ENCODE assay signal across 8 cellular contexts in the genomic region with DNA sequence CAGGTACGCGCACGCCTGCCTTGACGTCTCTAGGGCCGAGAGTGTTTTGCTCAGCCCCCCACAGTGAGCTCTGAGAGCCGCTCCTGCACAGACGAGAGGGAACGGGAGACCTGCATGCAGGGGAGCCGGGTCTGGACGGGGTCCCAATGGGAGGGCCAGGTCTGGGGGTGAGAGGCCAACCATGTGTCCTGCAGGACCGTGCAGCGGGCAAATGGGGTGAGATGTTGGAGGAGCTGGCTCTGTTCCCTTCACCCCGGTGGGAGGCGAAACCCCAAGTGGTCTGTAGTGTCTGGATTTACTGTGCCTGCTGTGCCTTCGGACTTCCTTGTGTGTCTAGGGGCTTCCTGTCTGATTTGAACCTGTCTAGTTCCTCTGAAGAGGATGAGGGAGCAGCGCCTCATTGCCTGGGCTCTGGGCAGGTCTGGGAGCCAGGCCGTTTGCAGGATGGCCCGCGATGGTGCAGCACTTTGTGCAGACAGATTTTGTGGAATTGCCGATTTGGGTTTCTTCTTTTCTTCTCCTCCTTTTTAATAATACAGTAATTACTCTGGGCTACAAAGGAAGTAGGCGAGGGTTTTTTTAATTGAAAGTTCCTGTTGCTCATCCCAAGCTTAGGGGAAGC. TPM values are rescaled to one million over a fixed set of nuclear protein-coding genes. Genes with fewer than 3 reads are reported as not detected.
A peak's percentile ranks its signal among the peaks of the same experiment; 100 is the strongest.
DNase-seq lines count a peak whose midpoint lies in the region; ATAC-seq and TF ChIP-seq lines count a peak whose summit lies in the region.

No MANE protein-coding gene starts in this region.

- no peak for ATAC-seq in HG03159 (IDR thresholded peaks at IDR 0.05; ENCODE audit: unreplicated experiment)

- H3K9me3 Mint-ChIP-seq in IgD-negative memory B cell (no peaks in the 10 kb centered on the region), MCF 10A (ENCODE audit: unreplicated experiment) (no peaks in the 10 kb centered on the region)

- H3K36me3 Mint-ChIP-seq in IgD-negative memory B cell: no peaks in the 10 kb centered on the region
- H3K36me3 Mint-ChIP-seq in MCF 10A (ENCODE audit: insufficient read depth, unreplicated experiment): no peaks in the 10 kb centered on the region

- H3K27ac Mint-ChIP-seq in IgD-negative memory B cell (peak overlapping the region; percentile 96 to 99 (median 97)), MCF 10A (ENCODE audit: low read depth, unreplicated experiment) (peak overlapping the region; percentile 75)

- H3K9me3 ChIP-seq in BLaER1 treated with 17β-estradiol and CSF1 and Interleukin-3, amounts not matched to agents 10 nM and 100 nM (replicated peaks in 1 of 11): peaks cover 0 to 13% (median 8%) of the 10 kb centered on the region in 11 experiments; a peak in 10 of 22 replicates
- H3K9me3 ChIP-seq in mucosa of stomach (ENCODE audit: control insufficient read depth, low read length): no peaks in the 10 kb centered on the region

- CTCF ChIA-PET in MCF 10A (lab: Yijun Ruan, JAX): interaction anchor here (0.5 to 1.3 kb wide), 4 partner anchors 12 to 128 kb away, joined by 3 to 5 read pairs (median 4); no protein-coding TSS in a partner anchor

- peaks cover 51 to 63% (median 59%) of the 10 kb centered on the region in 11 experiments for H4K20me1 ChIP-seq in BLaER1 treated with 17β-estradiol and CSF1 and Interleukin-3, amounts not matched to agents 10 nM and 100 nM

- no TSS peak for BruUV-seq in MCF 10A (replicated peaks; lab: Mats Ljungman, UMichigan)

- H3K27me3 Mint-ChIP-seq in IgD-negative memory B cell: no peaks in the 10 kb centered on the region
- H3K27me3 Mint-ChIP-seq in MCF 10A (ENCODE audit: insufficient read depth, unreplicated experiment): no peaks in the 10 kb centered on the region

- H3K4me1 ChIP-seq in BLaER1 treated with 17β-estradiol and CSF1 and Interleukin-3, amounts not matched to agents 10 nM and 100 nM: peaks cover 47 to 68% (median 59%) of the 10 kb centered on the region in 10 experiments
- H3K4me1 ChIP-seq in mucosa of stomach (ENCODE audit: control insufficient read depth, insufficient read depth, low read length): peaks cover 42% of the 10 kb centered on the region

- H3K4me1 Mint-ChIP-seq in IgD-negative memory B cell: peaks cover 18 to 22% (median 20%) of the 10 kb centered on the region in 3 donors
- peaks cover 12% of the 10 kb centered on the region for H3K4me1 Mint-ChIP-seq in MCF 10A (ENCODE audit: insufficient read depth, unreplicated experiment)

- DNase-seq in MCF 10A (ENCODE audit: unreplicated experiment): no peak
- no peak for DNase-seq in GM10266 (ENCODE audit: extremely low spot score)
- DNase-seq in mesenteric fat pad (ENCODE audit: low spot score): no peak
- no peak for DNase-seq in activated CD4-positive, alpha-beta T cell treated with anti-CD3 and anti-CD28 coated beads, Interleukin-2, amount 50 U/mL, for 1 hour

- H3K4me3 ChIP-seq in BLaER1 treated with 17β-estradiol and CSF1 and Interleukin-3, amounts not matched to agents 10 nM and 100 nM: peak overlapping the region; percentile 68 to 87 (median 75)
- no peak overlapping the region for H3K4me3 ChIP-seq in mucosa of stomach (ENCODE audit: low read length)

- H3K27me3 ChIP-seq in BLaER1 treated with 17β-estradiol and CSF1 and Interleukin-3, amounts not matched to agents 10 nM and 100 nM: no peaks in the 10 kb centered on the region
- no peaks in the 10 kb centered on the region for H3K27me3 ChIP-seq in mucosa of stomach (ENCODE audit: control insufficient read depth, insufficient read depth, low read length)

- peak overlapping the region; percentile 94 to 100 (median 98) for H3K4me2 ChIP-seq in BLaER1 treated with 17β-estradiol and CSF1 and Interleukin-3, amounts not matched to agents 10 nM and 100 nM

- peaks cover 8 to 14% (median 13%) of the 10 kb centered on the region in 11 experiments; a peak in 21 of 22 replicates for H3K36me3 ChIP-seq in BLaER1 treated with 17β-estradiol and CSF1 and Interleukin-3, amounts not matched to agents 10 nM and 100 nM
- H3K36me3 ChIP-seq in mucosa of stomach (ENCODE audit: control insufficient read depth, insufficient read depth, low read length): no peaks in the 10 kb centered on the region

- TF ChIP-seq CTCF in MCF 10A (IDR thresholded peaks at IDR 0.05; ENCODE audit: unreplicated experiment) (no peak), GM10266 (IDR thresholded peaks at IDR 0.05; ENCODE audit: control insufficient read depth, insufficient read depth, low read depth, missing control alignments) (no peak)

- intact Hi-C loops in MCF 10A (cut with micrococcal nuclease): no loop called here

- H3K4me3 Mint-ChIP-seq in IgD-negative memory B cell: peak overlapping the region; percentile 91 to 99 (median 97)
- H3K4me3 Mint-ChIP-seq in MCF 10A (ENCODE audit: unreplicated experiment): peak overlapping the region; percentile 83

- POLR2A ChIA-PET in MCF 10A (lab: Yijun Ruan, JAX): interaction anchor here (0.8 to 1.1 kb wide), 5 partner anchors 15 to 117 kb away, joined by 3 to 4 read pairs (median 4); no protein-coding TSS in a partner anchor

- peak overlapping the region; percentile 89 to 97 (median 94) for H3K9ac ChIP-seq in BLaER1 treated with 17β-estradiol and CSF1 and Interleukin-3, amounts not matched to agents 10 nM and 100 nM
- H3K9ac ChIP-seq in mucosa of stomach (ENCODE audit: low read length): peak overlapping the region; percentile 83

- H3K27ac ChIP-seq in BLaER1 treated with 17β-estradiol and CSF1 and Interleukin-3, amounts not matched to agents 10 nM and 100 nM: peak overlapping the region in 10 of 11 experiments; percentile 89 to 97 (median 94); a peak in 20 of 22 replicates

RNA-seq across cellular contexts. Expression of gene CSNK1G2, which starts 2.1 kb away (rescaled TPM):
- 28.8 TPM for polyA plus RNA-seq in IgD-negative memory B cell
- total RNA-seq in MCF 10A (2022) (48.5 and 54.4 TPM in 2 replicates), mesenteric fat pad (53.4 TPM)

RNA-seq across cellular contexts. Expression of gene ADAT3, which starts 37.8 kb away (rescaled TPM):
- 7.4 TPM for polyA plus RNA-seq in IgD-negative memory B cell
- total RNA-seq in MCF 10A (2022): 6.8 and 6.9 TPM in 2 replicates
- 6.1 TPM for total RNA-seq in mesenteric fat pad

RNA-seq across cellular contexts. Expression of gene SCAMP4, which starts 37.8 kb away (rescaled TPM):
- polyA plus RNA-seq in IgD-negative memory B cell: 43.1 TPM
- total RNA-seq in MCF 10A (2022) (48.7 and 67.2 TPM in 2 replicates), mesenteric fat pad (48.4 TPM)

RNA-seq across cellular contexts. Expression of gene ABHD17A, which starts 57.7 kb away (rescaled TPM):
- polyA plus RNA-seq in IgD-negative memory B cell: 107 TPM
- total RNA-seq in MCF 10A (2022): 38.9 and 39.5 TPM in 2 replicates
- total RNA-seq in mesenteric fat pad: 67.2 TPM
